In the genomic region with DNA sequence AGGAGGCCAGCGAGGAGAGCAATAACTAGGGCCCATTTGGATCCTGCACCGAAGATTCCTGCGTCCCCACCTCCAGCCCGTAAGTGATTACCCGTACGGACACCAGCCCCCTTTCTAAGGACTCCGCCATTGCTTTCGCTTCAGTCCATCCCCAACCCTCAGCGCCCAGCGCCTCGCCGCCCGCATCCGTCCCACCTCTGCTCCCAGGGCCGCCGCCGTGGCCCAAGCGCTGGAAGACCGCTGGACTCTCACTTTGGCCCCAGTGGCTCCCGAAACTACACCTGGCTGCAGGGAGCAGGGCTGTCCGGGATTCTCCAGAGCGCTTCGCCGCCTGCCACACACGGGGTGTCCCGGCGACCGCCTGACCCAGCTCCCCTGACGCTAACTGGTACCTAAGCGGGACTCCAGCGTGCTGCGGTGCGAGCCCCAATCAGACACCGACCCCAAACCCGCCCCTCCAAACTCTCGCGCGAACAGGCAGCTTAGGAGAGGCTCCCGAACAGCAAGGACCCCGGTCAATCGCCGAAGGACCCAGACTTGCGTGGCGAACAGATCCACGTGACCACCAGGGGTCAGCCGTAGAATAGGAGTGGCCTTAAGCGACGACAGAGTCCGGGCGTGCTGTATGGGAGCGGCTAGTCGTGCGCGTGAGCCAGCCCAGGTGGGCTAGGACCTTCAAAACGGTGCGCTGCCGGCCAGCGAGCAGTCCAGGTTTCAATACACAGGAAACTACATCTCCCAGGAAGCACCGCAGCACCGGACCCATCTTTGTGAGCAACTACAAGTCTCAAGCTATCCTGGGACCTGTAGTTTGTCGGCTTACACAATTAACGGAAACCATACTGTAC, we compare ENCODE assay signal across 1 cellular context.
TF ChIP-seq lines count a peak whose summit lies in the region.

Gene CNPY2 (minus strand): TSS at position 363 of the 848 bp plus-strand sequence. CDS start 771 bp downstream, outside the sequence.

TF ChIP-seq in HepG2, 621 proteins besides CTCF, POLR2A, EP300 and RAD21 (continued from another document and continues in another):
- peak; percentile 69 for TF ChIP-seq ZNF263 (CRISPR knock-in tag; IDR thresholded peaks at IDR 0.05)
- 0 out of 2 replicates have a peak, but pooled peaks have one; percentile 19 for TF ChIP-seq ZNF598 (CRISPR knock-in tag; IDR thresholded peaks at IDR 0.05; ENCODE audit: borderline replicate concordance)
- TF ChIP-seq HOXA5 (CRISPR knock-in tag; IDR thresholded peaks at IDR 0.05): peak; percentile 74
- no peak for TF ChIP-seq TCF7 (IDR thresholded peaks at IDR 0.05; ENCODE audit: low read depth)
- no peak; the same call in 1 of the 2 replicates for TF ChIP-seq RARA (CRISPR knock-in tag; IDR thresholded peaks at IDR 0.05)
- no peak for TF ChIP-seq ZNF816 (CRISPR knock-in tag; IDR thresholded peaks at IDR 0.05; ENCODE audit: borderline replicate concordance)
- no peak for TF ChIP-seq HOXA7 (CRISPR knock-in tag; IDR thresholded peaks at IDR 0.05)
- TF ChIP-seq SUZ12 (IDR thresholded peaks at IDR 0.05; ENCODE audit: low read depth, low read length): peak; percentile 98
- TF ChIP-seq ELF1 (CRISPR knock-in tag; IDR thresholded peaks at IDR 0.05): peak; percentile 55
- TF ChIP-seq SIN3B (IDR thresholded peaks at IDR 0.05; ENCODE audit: low read length): peak; percentile 21
- TF ChIP-seq ZNF562 (CRISPR knock-in tag; IDR thresholded peaks at IDR 0.05; ENCODE audit: borderline replicate concordance): no peak
- 0 out of 2 replicates have a peak, but pooled peaks have one; percentile 73 for TF ChIP-seq PBX3 (CRISPR knock-in tag; IDR thresholded peaks at IDR 0.05; ENCODE audit: borderline replicate concordance)
- no peak for TF ChIP-seq SMC3 (IDR thresholded peaks at IDR 0.05; ENCODE audit: low read length)
- TF ChIP-seq ZNF687 (CRISPR knock-in tag; IDR thresholded peaks at IDR 0.05): peak; percentile 98
- TF ChIP-seq CBX2 (IDR thresholded peaks at IDR 0.05; ENCODE audit: low read depth, low read length): no peak
- TF ChIP-seq CBX2 (CRISPR knock-in tag; IDR thresholded peaks at IDR 0.05; ENCODE audit: low read depth): no peak
- 0 out of 2 replicates have a peak, but pooled peaks have one; percentile 60 for TF ChIP-seq CHCHD3 (CRISPR knock-in tag; IDR thresholded peaks at IDR 0.05)
- TF ChIP-seq ZNF782 (CRISPR knock-in tag; IDR thresholded peaks at IDR 0.05; ENCODE audit: borderline replicate concordance): peak; percentile 81
- 0 out of 2 replicates have a peak, but pooled peaks have one; percentile 50 for TF ChIP-seq MLX (CRISPR knock-in tag; IDR thresholded peaks at IDR 0.05)
- TF ChIP-seq ZNF672 (CRISPR knock-in tag; IDR thresholded peaks at IDR 0.05): no peak
- no peak for TF ChIP-seq EHMT2 (IDR thresholded peaks at IDR 0.05; ENCODE audit: borderline replicate concordance, low read depth, low read length)
- TF ChIP-seq, protein P1, sequence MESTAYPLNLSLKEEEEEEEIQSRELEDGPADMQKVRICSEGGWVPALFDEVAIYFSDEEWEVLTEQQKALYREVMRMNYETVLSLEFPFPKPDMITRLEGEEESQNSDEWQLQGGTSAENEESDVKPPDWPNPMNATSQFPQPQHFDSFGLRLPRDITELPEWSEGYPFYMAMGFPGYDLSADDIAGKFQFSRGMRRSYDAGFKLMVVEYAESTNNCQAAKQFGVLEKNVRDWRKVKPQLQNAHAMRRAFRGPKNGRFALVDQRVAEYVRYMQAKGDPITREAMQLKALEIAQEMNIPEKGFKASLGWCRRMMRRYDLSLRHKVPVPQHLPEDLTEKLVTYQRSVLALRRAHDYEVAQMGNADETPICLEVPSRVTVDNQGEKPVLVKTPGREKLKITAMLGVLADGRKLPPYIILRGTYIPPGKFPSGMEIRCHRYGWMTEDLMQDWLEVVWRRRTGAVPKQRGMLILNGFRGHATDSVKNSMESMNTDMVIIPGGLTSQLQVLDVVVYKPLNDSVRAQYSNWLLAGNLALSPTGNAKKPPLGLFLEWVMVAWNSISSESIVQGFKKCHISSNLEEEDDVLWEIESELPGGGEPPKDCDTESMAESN (CRISPR knock-in tag; conservative IDR thresholded peaks at IDR 0.05): peak; percentile 97
- TF ChIP-seq ZNF225 (CRISPR knock-in tag; IDR thresholded peaks at IDR 0.05): no peak
- peak; percentile 92 for TF ChIP-seq HES4 (CRISPR knock-in tag; IDR thresholded peaks at IDR 0.05; ENCODE audit: borderline replicate concordance)
- 0 out of 2 replicates have a peak, but pooled peaks have one; percentile 19 for TF ChIP-seq ZNF318 (CRISPR knock-in tag; IDR thresholded peaks at IDR 0.05)
- TF ChIP-seq PCBP2 (optimal IDR thresholded peaks at IDR 0.05; ENCODE audit: low read depth, low read length, poor library complexity, severe bottlenecking): no peak
- TF ChIP-seq NR2C2 (CRISPR knock-in tag; IDR thresholded peaks at IDR 0.05; ENCODE audit: borderline replicate concordance): peak; percentile 91
- TF ChIP-seq ZNF780A (CRISPR knock-in tag; IDR thresholded peaks at IDR 0.05): peak; percentile 53; the same call in 1 of the 2 replicates
- TF ChIP-seq, protein P2, sequence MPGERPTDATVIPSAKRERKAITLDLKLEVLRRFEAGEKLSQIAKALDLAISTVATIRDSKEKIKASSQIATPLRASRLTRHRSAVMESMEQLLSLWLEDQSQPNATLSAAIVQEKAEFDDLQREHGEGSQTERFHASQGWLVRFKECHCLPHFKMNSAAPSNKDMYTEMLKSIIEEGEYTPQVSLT (CRISPR knock-in tag; IDR thresholded peaks at IDR 0.05; ENCODE audit: borderline replicate concordance, low read depth): no peak
- TF ChIP-seq, protein P3, sequence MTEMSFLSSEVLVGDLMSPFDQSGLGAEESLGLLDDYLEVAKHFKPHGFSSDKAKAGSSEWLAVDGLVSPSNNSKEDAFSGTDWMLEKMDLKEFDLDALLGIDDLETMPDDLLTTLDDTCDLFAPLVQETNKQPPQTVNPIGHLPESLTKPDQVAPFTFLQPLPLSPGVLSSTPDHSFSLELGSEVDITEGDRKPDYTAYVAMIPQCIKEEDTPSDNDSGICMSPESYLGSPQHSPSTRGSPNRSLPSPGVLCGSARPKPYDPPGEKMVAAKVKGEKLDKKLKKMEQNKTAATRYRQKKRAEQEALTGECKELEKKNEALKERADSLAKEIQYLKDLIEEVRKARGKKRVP (CRISPR knock-in tag; IDR thresholded peaks at IDR 0.05): 0 out of 4 replicates have a peak, but pooled peaks of 1 of the 2 experiments have one; percentile 70
- TF ChIP-seq UBTF (CRISPR knock-in tag; IDR thresholded peaks at IDR 0.05): peak; percentile 77
- peak; percentile 60; the same call in 1 of the 2 replicates for TF ChIP-seq CAMTA2 (CRISPR knock-in tag; IDR thresholded peaks at IDR 0.05; ENCODE audit: borderline replicate concordance)
- TF ChIP-seq ZNF160 (CRISPR knock-in tag; IDR thresholded peaks at IDR 0.05): peak; percentile 70; the same call in 1 of the 2 replicates
